27 cellular contexts compared by ENCODE assay signal in the genomic region with DNA sequence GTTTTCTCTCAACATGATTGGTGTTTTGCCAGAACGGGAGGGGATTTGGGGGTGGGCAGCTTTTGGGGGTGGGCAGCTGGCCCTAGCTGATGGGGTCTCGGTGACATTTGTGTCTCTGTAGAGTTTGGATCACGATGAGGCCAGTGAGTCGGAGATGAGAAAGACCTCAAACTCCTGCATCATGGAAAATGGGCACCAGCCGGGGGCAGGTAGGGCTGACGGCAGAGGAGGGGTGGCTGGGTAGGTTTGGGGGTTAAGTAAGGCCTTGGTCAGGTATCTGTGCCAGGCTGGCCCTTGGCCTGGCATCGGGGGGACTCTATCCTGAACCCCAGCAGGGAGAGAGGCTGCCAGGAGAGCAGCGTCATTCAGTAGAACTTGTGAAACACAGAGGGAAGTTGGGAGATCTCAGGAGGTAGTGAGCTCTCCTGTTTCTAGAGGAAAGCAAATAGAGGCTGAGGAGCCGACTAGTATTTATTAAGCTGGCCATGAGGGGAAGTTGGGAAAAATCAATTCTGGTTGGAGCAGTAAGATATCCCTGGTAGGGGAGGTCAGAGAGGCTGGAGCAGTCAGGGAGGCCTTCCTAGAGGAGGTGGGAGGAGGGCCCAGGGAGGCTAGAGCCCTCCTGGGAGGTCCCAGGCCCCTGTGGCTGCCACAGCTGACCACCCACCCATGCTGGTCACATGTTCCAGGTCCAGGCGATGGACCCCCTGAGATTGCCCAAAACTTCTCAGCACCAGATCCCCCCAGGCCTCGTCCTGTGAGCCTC. TPM values are rescaled to one million over a fixed set of nuclear protein-coding genes. Genes with fewer than 3 reads are reported as not detected.
DNase-seq lines count a peak whose midpoint lies in the region; ATAC-seq and TF ChIP-seq lines count a peak whose summit lies in the region.
"Had no signal": no experiment of that assay in that cellular context is flagged by ENCODE, and none has a peak within 500 bp of the region (broad histone marks: within the 10 kb centered on the region; RNA-seq: fewer than 3 reads in every experiment).

No MANE protein-coding gene starts in this region.

- no peaks in the 10 kb centered on the region for H4K20me1 ChIP-seq in osteoblast (ENCODE audit: insufficient read depth, low read length)

- H3K79me2 ChIP-seq in osteoblast (ENCODE audit: insufficient read depth, low read length): no peaks in the 10 kb centered on the region

- no peak overlapping the region for H3K27ac Mint-ChIP-seq in glutamatergic neuron (ENCODE audit: unreplicated experiment)
- H3K27ac Mint-ChIP-seq: CD8-positive, alpha-beta T cell; GM23338 had no signal

- H3K9me3 Mint-ChIP-seq in glutamatergic neuron (ENCODE audit: unreplicated experiment): peaks cover 1% of the 10 kb centered on the region
- H3K9me3 Mint-ChIP-seq: CD8-positive, alpha-beta T cell; GM23338 had no signal

- H3K9me3 ChIP-seq in left ventricle myocardium inferior (replicated peaks): no peaks in the 10 kb centered on the region
- H3K9me3 ChIP-seq in osteoblast (ENCODE audit: low read depth, low read length): no peaks in the 10 kb centered on the region
- no peaks in the 10 kb centered on the region for H3K9me3 ChIP-seq in upper lobe of left lung
- H3K9me3 ChIP-seq: HAP-1 had no signal

- H3K4me3 Mint-ChIP-seq in glutamatergic neuron (ENCODE audit: unreplicated experiment): peak overlapping the region; percentile 30
- H3K4me3 Mint-ChIP-seq: CD8-positive, alpha-beta T cell; GM23338 had no signal

- H3K4me1 ChIP-seq in left ventricle myocardium inferior (peaks cover 61% of the 10 kb centered on the region), osteoblast (ENCODE audit: insufficient read depth, low read length) (no peaks in the 10 kb centered on the region), upper lobe of left lung (peaks cover 6 to 13% (median 8%) of the 10 kb centered on the region in 4 donors)

- 78 to 83% methylated on average over 10 to 11 of the region's 11 CpGs for WGBS in upper lobe of left lung, 2 donors

- H3K4me3 ChIP-seq in left ventricle myocardium inferior (no peak overlapping the region), osteoblast (ENCODE audit: insufficient read depth, low read length) (no peak overlapping the region), upper lobe of left lung (no peak overlapping the region)
- H3K4me3 ChIP-seq: GM23338, HAP-1 had no signal

- H3K4me1 Mint-ChIP-seq in glutamatergic neuron (ENCODE audit: low read depth, unreplicated experiment): peaks cover 2% of the 10 kb centered on the region

- H3K27me3 ChIP-seq in left ventricle myocardium inferior (ENCODE audit: low read depth) (no peaks in the 10 kb centered on the region), osteoblast (ENCODE audit: insufficient read depth, low read length) (peaks cover 6% of the 10 kb centered on the region), upper lobe of left lung (no peaks in the 10 kb centered on the region)

- peaks cover 4% of the 10 kb centered on the region for H3K27me3 Mint-ChIP-seq in glutamatergic neuron (ENCODE audit: unreplicated experiment)

- no peak overlapping the region for H2AFZ ChIP-seq in osteoblast (ENCODE audit: low read length)
- H2AFZ ChIP-seq: GM23338 had no signal

- ATAC-seq in Right ventricle myocardium superior (ENCODE audit: poor library complexity) (no peak), upper lobe of left lung (ENCODE audit: low FRiP score in 2 of 2) (no peak), HG02884 (IDR thresholded peaks at IDR 0.05; ENCODE audit: unreplicated experiment) (no peak), GM19324 (IDR thresholded peaks at IDR 0.05; ENCODE audit: low FRiP score, unreplicated experiment) (no peak)
- ATAC-seq: CD8-positive, alpha-beta T cell; GM23338 had no signal

- no peak overlapping the region for H3K4me2 ChIP-seq in osteoblast (ENCODE audit: insufficient read depth, low read length)
- H3K4me2 ChIP-seq: GM23338 had no signal

- no peak overlapping the region for H3K27ac ChIP-seq in left ventricle myocardium inferior (replicated peaks)
- no peak overlapping the region for H3K27ac ChIP-seq in osteoblast (ENCODE audit: low read depth, low read length)
- peak overlapping the region in 3 of 4 donors; percentile 16 to 39 (median 28) for H3K27ac ChIP-seq in upper lobe of left lung

- TF ChIP-seq CTCF in left ventricle myocardium inferior (IDR thresholded peaks at IDR 0.05; ENCODE audit: borderline replicate concordance): no peak
- TF ChIP-seq CTCF in glutamatergic neuron (IDR thresholded peaks at IDR 0.05; ENCODE audit: partially characterized antibody, unreplicated experiment): no peak
- TF ChIP-seq CTCF in osteoblast (IDR thresholded peaks at IDR 0.05; ENCODE audit: extremely low read depth, low read depth, low read length): no peak
- no peak for TF ChIP-seq CTCF in upper lobe of left lung (IDR thresholded peaks at IDR 0.05)

- intact Hi-C loops in Right ventricle myocardium superior (cut with DNase I): no loop called here
- intact Hi-C loops in left ventricle myocardium inferior (cut with micrococcal nuclease): no loop called here

- H3K36me3 ChIP-seq in left ventricle myocardium inferior (peaks cover 13% of the 10 kb centered on the region), osteoblast (ENCODE audit: insufficient read depth, low read length) (no peaks in the 10 kb centered on the region), upper lobe of left lung (no peaks in the 10 kb centered on the region)
- H3K36me3 ChIP-seq: HAP-1 had no signal

- peak; percentile 20 for DNase-seq in Right ventricle myocardium superior
- no peak for DNase-seq in left ventricle myocardium inferior
- DNase-seq in glutamatergic neuron: no peak
- peak; percentile 86 for DNase-seq in osteoblast (ENCODE audit: insufficient read length, low spot score, missing footprints)
- no peak for DNase-seq in upper lobe of left lung
- DNase-seq in T-helper 1 cell: no peak
- DNase-seq: 8988T; AML-193; C1 segment of cervical spinal cord; Calu3; CD8-positive, alpha-beta T cell; DMS153; Karpas-422; NCI-H1105 treated with DMSO at 0.1 percent for 48 hours; NCI-H2081; NCI-H2171 treated with DMSO at 0.1 percent for 48 hours; NCI-H446 treated with DMSO at 0.1 percent for 48 hours; NCI-H526 treated with DMSO at 0.1 percent for 48 hours; OCI-M1 had no signal

- H3K36me3 Mint-ChIP-seq in glutamatergic neuron (ENCODE audit: unreplicated experiment): peaks cover 5% of the 10 kb centered on the region
- H3K36me3 Mint-ChIP-seq: CD8-positive, alpha-beta T cell had no signal

- TF ChIP-seq EP300 in upper lobe of left lung (IDR thresholded peaks at IDR 0.05): no peak

- no peak for TF ChIP-seq POLR2A in upper lobe of left lung (IDR thresholded peaks at IDR 0.05)

RNA-seq across cellular contexts. Expression of a gene that starts 8.1 kb away (rescaled TPM):
- 40.4 TPM for total RNA-seq in Right ventricle myocardium superior
- total RNA-seq in left ventricle myocardium inferior: 33.4 TPM
- total RNA-seq in glutamatergic neuron (ENCODE audit: unreplicated experiment): 22.0 TPM
- total RNA-seq in osteoblast: not detected in 2 replicates
- 1 to 10 TPM in 5 of 6 donors, under 1 TPM in 1; 0.49 to 7.3 (median 3.6) TPM for total RNA-seq in upper lobe of left lung
- total RNA-seq: Calu3; CD8-positive, alpha-beta T cell; G401; IMR-90; M059J had no signal

RNA-seq across cellular contexts. Expression of a gene that starts 32.0 kb away (rescaled TPM):
- not detected for total RNA-seq in Right ventricle myocardium superior
- not detected for total RNA-seq in left ventricle myocardium inferior
- not detected for total RNA-seq in glutamatergic neuron (ENCODE audit: unreplicated experiment)
- total RNA-seq in osteoblast: not detected in 2 replicates
- total RNA-seq in upper lobe of left lung: 10 to 100 TPM in 3 of 6 donors, 1 to 10 TPM in 3; 3.8 to 18.7 (median 9.7) TPM
- total RNA-seq: CD8-positive, alpha-beta T cell; G401; IMR-90; M059J; SK-MEL-5 had no signal

RNA-seq across cellular contexts. Expression of a gene that starts 37.2 kb away (rescaled TPM):
- total RNA-seq in Right ventricle myocardium superior (18.8 TPM), left ventricle myocardium inferior (21.3 TPM), glutamatergic neuron (ENCODE audit: unreplicated experiment) (44.8 TPM), osteoblast (47.1 and 49.2 TPM in 2 replicates), upper lobe of left lung (100 to 1,000 TPM in 1 of 6 donors, 10 to 100 TPM in 5; 45.2 to 151 (median 57.3) TPM)

RNA-seq across cellular contexts. Expression of a gene that starts 49.1 kb away (rescaled TPM):
- total RNA-seq in Right ventricle myocardium superior (not detected), left ventricle myocardium inferior (0.33 TPM), glutamatergic neuron (ENCODE audit: unreplicated experiment) (not detected), osteoblast (not detected in 2 replicates), upper lobe of left lung (10 to 100 TPM in 3 of 6 donors, 1 to 10 TPM in 3; 2.4 to 26.0 (median 10.0) TPM)
- total RNA-seq: CD8-positive, alpha-beta T cell; IMR-90; M059J; SK-MEL-5 had no signal

Comparison
In these comparisons a context has a peak if more than half of its experiments do, and no peak if none do; other contexts are left out.
1. DNase-seq: peak in Right ventricle myocardium superior (single experiment) and osteoblast (single experiment); none in left ventricle myocardium inferior (single experiment), glutamatergic neuron (single experiment), upper lobe of left lung (0 of 2) and T-helper 1 cell (0 of 5).
2. H3K27ac ChIP-seq: peak in upper lobe of left lung (3 of 4); none in left ventricle myocardium inferior (single experiment) and osteoblast (single experiment).